In the genomic region with DNA sequence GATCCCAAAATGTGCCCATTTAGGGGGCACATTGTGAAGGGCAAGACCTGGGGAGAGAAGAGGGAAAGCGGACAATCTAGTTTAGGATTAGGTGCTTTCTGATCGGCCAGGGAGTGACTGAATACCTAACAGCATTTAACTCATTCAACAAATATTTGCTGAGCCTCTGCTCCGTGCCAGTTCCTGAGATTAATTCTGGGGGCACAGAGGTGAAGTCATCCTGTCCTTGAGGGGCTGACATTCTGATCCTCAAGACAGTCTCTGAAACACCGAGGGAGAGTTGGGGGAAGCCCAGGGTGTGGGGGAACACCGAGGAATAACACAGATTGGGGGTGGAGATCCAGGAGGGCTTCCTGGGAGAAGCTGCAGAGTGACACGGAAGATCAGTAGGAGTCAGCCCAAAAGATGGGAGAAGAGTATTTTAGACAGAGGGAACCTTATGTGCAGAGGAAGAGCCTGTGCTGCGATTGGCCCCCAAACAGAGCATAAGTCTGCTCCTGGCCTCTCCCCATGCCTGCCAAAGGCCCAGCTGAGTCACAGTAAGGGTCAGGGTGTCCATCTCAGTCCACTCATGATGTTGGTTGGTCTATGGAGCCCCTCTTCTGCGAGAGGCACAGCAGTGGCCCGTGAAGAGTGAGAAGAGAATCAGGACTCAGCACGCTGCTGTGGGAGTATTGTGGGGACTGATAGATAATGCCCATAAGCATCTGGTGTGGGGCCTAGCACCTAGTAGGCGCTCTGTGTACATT, we compare ENCODE assay signal across 10 cellular contexts.
A peak's percentile ranks its signal among the peaks of the same experiment; 100 is the strongest.
DNase-seq lines count a peak whose midpoint lies in the region; ATAC-seq, FAIRE-seq and TF ChIP-seq lines count a peak whose summit lies in the region.
"Had no signal": no experiment of that assay in that cellular context is flagged by ENCODE, and none has a peak within 500 bp of the region (broad histone marks: within the 10 kb centered on the region; RNA-seq: fewer than 3 reads in every experiment).

No MANE protein-coding gene starts in this region.

- intact Hi-C loops in HepG2 (cut with micrococcal nuclease; ENCODE audit: unreplicated experiment) = loop anchor here (1.0 kb wide), 1 partner anchor 60 kb away; a partner anchor contains a TSS

- H3K27me3 Mint-ChIP-seq in stimulated activated naive CD8-positive, alpha-beta T cell treated with anti-CD3 and anti-CD28 coated beads, Interleukin-15, amount 100 ng/mL, for 72 hours = peaks cover 64% of the 10 kb centered on the region

- no TSS peak for BruUV-seq in HepG2 (replicated peaks; lab: Mats Ljungman, UMichigan)

- TF ChIP-seq CTCF in coronary artery (IDR thresholded peaks at IDR 0.05) (no peak), HepG2 (CRISPR knock-in tag; IDR thresholded peaks at IDR 0.05) (no peak), suprapubic skin (IDR thresholded peaks at IDR 0.05) (no peak)

- H3K4me1 Mint-ChIP-seq in stimulated activated naive CD8-positive, alpha-beta T cell treated with anti-CD3 and anti-CD28 coated beads, Interleukin-15, amount 100 ng/mL, for 72 hours = peaks cover 7% of the 10 kb centered on the region

- TF ChIP-seq RAD21 in HepG2 (CRISPR knock-in tag; IDR thresholded peaks at IDR 0.05) = no peak

- peaks cover 68% of the 10 kb centered on the region for H3K4me1 ChIP-seq in HepG2 (ENCODE audit: insufficient read depth, low read length)
- peaks cover 74% of the 10 kb centered on the region for H3K4me1 ChIP-seq in suprapubic skin

- no peaks in the 10 kb centered on the region for H3K79me2 ChIP-seq in HepG2 (ENCODE audit: insufficient read depth, low read length)

- H3K9ac ChIP-seq in HepG2 (ENCODE audit: insufficient read depth, low read depth, low read length) = peak overlapping the region; percentile 66

- H2AFZ ChIP-seq in HepG2 (ENCODE audit: low read length) = no peak overlapping the region

- POLR2A ChIA-PET in HepG2 (lab: Yijun Ruan, JAX) = interaction anchor here (1.0 to 2.9 kb wide), 10 partner anchors 13 to 172 kb away, joined by 3 to 24 read pairs (median 8); a partner anchor contains a TSS

- CTCF ChIA-PET in HepG2 (lab: Yijun Ruan, JAX; ENCODE audit: low intra/inter-chr PET ratio, low total read pairs) = no interaction called here

- FAIRE-seq in HepG2 (lab: Jason Lieb, UNC) = no peak

- H3K9me3 Mint-ChIP-seq in stimulated activated naive CD8-positive, alpha-beta T cell treated with anti-CD3 and anti-CD28 coated beads, Interleukin-15, amount 100 ng/mL, for 72 hours = no peaks in the 10 kb centered on the region
- H3K9me3 Mint-ChIP-seq: activated T-cell treated with anti-CD3 and anti-CD28 coated beads, Interleukin-2, amount 50 U/mL, for 72 hours had no signal

- H3K27ac Mint-ChIP-seq in stimulated activated naive CD8-positive, alpha-beta T cell treated with anti-CD3 and anti-CD28 coated beads, Interleukin-15, amount 100 ng/mL, for 72 hours = no peak overlapping the region
- H3K27ac Mint-ChIP-seq: activated T-cell treated with anti-CD3 and anti-CD28 coated beads, Interleukin-2, amount 50 U/mL, for 72 hours had no signal

- H3K27ac ChIP-seq in coronary artery = peak overlapping the region; percentile 83 to 98
- peak overlapping the region; percentile 51 for H3K27ac ChIP-seq in HepG2 (ENCODE audit: extremely low read length, insufficient read depth, low read length)
- H3K27ac ChIP-seq in suprapubic skin = peak overlapping the region; percentile 92

- H3K9me3 ChIP-seq in HepG2 (ENCODE audit: low read length) (no peaks in the 10 kb centered on the region), suprapubic skin (no peaks in the 10 kb centered on the region)

- in situ Hi-C loops in HepG2 (cut with HindIII; ENCODE audit: extremely low pct_ligation_motif_present, low pct_unique_long_range_greater_than_20kb) = loop anchor here (5.0 kb wide), 1 partner anchor 58 kb away; a partner anchor contains a TSS

- TF ChIP-seq POLR2A in HepG2 (IDR thresholded peaks at IDR 0.05; ENCODE audit: insufficient read depth in 1 of 2, low read depth in 2 of 2, low read length in 2 of 2) (no peak; a peak in 1 of 4 replicates), suprapubic skin (IDR thresholded peaks at IDR 0.05) (no peak)

- no peaks in the 10 kb centered on the region for H3K36me3 ChIP-seq in HepG2 (replicated peaks in 1 of 2; ENCODE audit: control insufficient read depth in 1 of 2, insufficient read depth in 2 of 2, low read length in 2 of 2)
- H3K36me3 ChIP-seq in suprapubic skin = no peaks in the 10 kb centered on the region

- 22% methylated on average over 7 of the region's 11 CpGs for WGBS in HepG2 (ENCODE audit: low lambda C conversion rate)
- WGBS in suprapubic skin = 67% methylated on average over 11 of the region's 11 CpGs

- H4K20me1 ChIP-seq in HepG2 (ENCODE audit: insufficient read depth, low read length) = no peaks in the 10 kb centered on the region

- H3K4me3 Mint-ChIP-seq in stimulated activated naive CD8-positive, alpha-beta T cell treated with anti-CD3 and anti-CD28 coated beads, Interleukin-15, amount 100 ng/mL, for 72 hours = no peak overlapping the region

- ATAC-seq in HepG2 (peak; percentile 18), GM18858 (IDR thresholded peaks at IDR 0.05; ENCODE audit: unreplicated experiment) (no peak)
- ATAC-seq in stimulated activated naive CD8-positive, alpha-beta T cell treated with anti-CD3 and anti-CD28 coated beads, Interleukin-15, amount 100 ng/mL, for 72 hours = no peak
- ATAC-seq: activated T-cell treated with anti-CD3 and anti-CD28 coated beads, Interleukin-2, amount 50 U/mL, for 72 hours had no signal

- TF ChIP-seq EP300 in HepG2 (IDR thresholded peaks at IDR 0.05; ENCODE audit: low read depth in 2 of 2, low read length in 2 of 2) (no peak), HepG2 (CRISPR knock-in tag; IDR thresholded peaks at IDR 0.05; ENCODE audit: borderline replicate concordance) (no peak), suprapubic skin (IDR thresholded peaks at IDR 0.05) (no peak)

- H3K27me3 ChIP-seq in HepG2 (ENCODE audit: control insufficient read depth in 1 of 2, insufficient read depth in 2 of 2, low read length in 2 of 2) (no peaks in the 10 kb centered on the region; a peak in 1 of 5 replicates), suprapubic skin (no peaks in the 10 kb centered on the region)

- H3K4me2 ChIP-seq in HepG2 (ENCODE audit: low read depth, low read length) = peak overlapping the region; percentile 89

- H3K4me3 ChIP-seq in coronary artery = peak overlapping the region; percentile 66
- peak overlapping the region; percentile 60 to 74 (median 66); a peak in 5 of 6 replicates for H3K4me3 ChIP-seq in HepG2 (replicated peaks in 1 of 3; ENCODE audit: insufficient read depth in 1 of 3, low read depth in 2 of 3, low read length in 3 of 3)
- H3K4me3 ChIP-seq in suprapubic skin = peak overlapping the region; percentile 52

- peak; percentile 50 for DNase-seq in M059J (ENCODE audit: low read depth)
- DNase-seq in coronary artery (ENCODE audit: low spot score) = no peak
- peak; percentile 27 for DNase-seq in HepG2 (ENCODE audit: low spot score)
- peak in 1 of 2 donors; percentile 39 for DNase-seq in suprapubic skin (ENCODE audit: low spot score in 2 of 2)
- DNase-seq in AG20443 (ENCODE audit: low spot score) = no peak
- no peak for DNase-seq in stimulated activated naive CD8-positive, alpha-beta T cell treated with anti-CD3 and anti-CD28 coated beads, Interleukin-15, amount 100 ng/mL, for 72 hours
- DNase-seq in hippocampal formation (lab: John Stamatoyannopoulos, UW) = no peak
- DNase-seq: activated T-cell treated with anti-CD3 and anti-CD28 coated beads, Interleukin-2, amount 50 U/mL, for 72 hours; SHP77 treated with DMSO at 0.1 percent for 48 hours had no signal

TF ChIP-seq in HepG2, 621 proteins besides CTCF, POLR2A, EP300 and RAD21 (continues in another document):
- TF ChIP-seq PHF20 (CRISPR knock-in tag; IDR thresholded peaks at IDR 0.05) (no peak), ZNF75D (CRISPR knock-in tag; IDR thresholded peaks at IDR 0.05; ENCODE audit: borderline replicate concordance) (no peak)
- TF ChIP-seq, protein P1, sequence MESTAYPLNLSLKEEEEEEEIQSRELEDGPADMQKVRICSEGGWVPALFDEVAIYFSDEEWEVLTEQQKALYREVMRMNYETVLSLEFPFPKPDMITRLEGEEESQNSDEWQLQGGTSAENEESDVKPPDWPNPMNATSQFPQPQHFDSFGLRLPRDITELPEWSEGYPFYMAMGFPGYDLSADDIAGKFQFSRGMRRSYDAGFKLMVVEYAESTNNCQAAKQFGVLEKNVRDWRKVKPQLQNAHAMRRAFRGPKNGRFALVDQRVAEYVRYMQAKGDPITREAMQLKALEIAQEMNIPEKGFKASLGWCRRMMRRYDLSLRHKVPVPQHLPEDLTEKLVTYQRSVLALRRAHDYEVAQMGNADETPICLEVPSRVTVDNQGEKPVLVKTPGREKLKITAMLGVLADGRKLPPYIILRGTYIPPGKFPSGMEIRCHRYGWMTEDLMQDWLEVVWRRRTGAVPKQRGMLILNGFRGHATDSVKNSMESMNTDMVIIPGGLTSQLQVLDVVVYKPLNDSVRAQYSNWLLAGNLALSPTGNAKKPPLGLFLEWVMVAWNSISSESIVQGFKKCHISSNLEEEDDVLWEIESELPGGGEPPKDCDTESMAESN (CRISPR knock-in tag; conservative IDR thresholded peaks at IDR 0.05) = peak; percentile 20; the same call in 1 of the 2 replicates

Comparison
In these comparisons a context has a peak if more than half of its experiments do, and no peak if none do; other contexts are left out.
1. DNase-seq: peak in M059J (single experiment) and HepG2 (single experiment); none in coronary artery (single experiment), AG20443 (single experiment), stimulated activated naive CD8-positive, alpha-beta T cell treated with anti-CD3 and anti-CD28 coated beads, Interleukin-15, amount 100 ng/mL, for 72 hours (0 of 2) and hippocampal formation (0 of 2).
2. Peak in every context shown above with its lines, with median percentiles within 50 percentile points of each other: H3K27ac ChIP-seq and H3K4me3 ChIP-seq.